21 cellular contexts compared by ENCODE assay signal in genomic region chr1:203359010-203359571, GRCh38. TPM values are rescaled to one million over a fixed set of nuclear protein-coding genes. Genes with fewer than 3 reads are reported as not detected.
DNase-seq lines count a peak whose midpoint lies in the region; ATAC-seq and TF ChIP-seq lines count a peak whose summit lies in the region.
"Had no signal": no experiment of that assay in that cellular context is flagged by ENCODE, and none has a peak within 500 bp of the region (broad histone marks: within the 10 kb centered on the region; RNA-seq: fewer than 3 reads in every experiment).

No MANE protein-coding gene starts in this region.

- H3K9me2 ChIP-seq in hepatocyte (replicated peaks; ENCODE audit: insufficient read depth): no peaks in the 10 kb centered on the region

- peak; percentile 34 for DNase-seq in GM03348 (ENCODE audit: low spot score)
- DNase-seq in amniotic epithelial cell (ENCODE audit: low read depth): peak; percentile 77
- DNase-seq in hepatocyte (ENCODE audit: low spot score): peak; percentile 49
- DNase-seq in tibial nerve (ENCODE audit: low spot score in 2 of 2): peak; percentile 57 to 81
- DNase-seq in posterior vena cava (ENCODE audit: low spot score): no peak
- no peak for DNase-seq in activated CD4-positive, alpha-beta T cell treated with anti-CD3 and anti-CD28 coated beads, Interleukin-2, amount 50 U/mL, for 48 hours
- DNase-seq: activated CD4-positive, alpha-beta T cell treated with anti-CD3 and anti-CD28 coated beads for 48 hours; endodermal cell; foreskin keratinocyte; H7; KBM-7; mesendoderm; naive thymus-derived CD8-positive, alpha-beta T cell; NCI-H1694; NCI-H774; SHP77; T-cell had no signal

- no peaks in the 10 kb centered on the region for H3K36me3 ChIP-seq in hepatocyte (replicated peaks; ENCODE audit: insufficient read depth, low read depth)
- H3K36me3 ChIP-seq in tibial nerve: no peaks in the 10 kb centered on the region
- H3K36me3 ChIP-seq: BLaER1 had no signal

- no peak for TF ChIP-seq POLR2A in tibial nerve (IDR thresholded peaks at IDR 0.05)

- peak overlapping the region; percentile 11 for H3K27ac ChIP-seq in hepatocyte
- peak overlapping the region in 2 of 4 donors; percentile 20 to 54 for H3K27ac ChIP-seq in tibial nerve
- H3K27ac ChIP-seq: BLaER1, foreskin keratinocyte, parathyroid adenoma had no signal

- H3K4me1 ChIP-seq in hepatocyte (ENCODE audit: insufficient read depth) (peaks cover 18% of the 10 kb centered on the region), tibial nerve (peaks cover 0 to 22% (median 3%) of the 10 kb centered on the region in 4 donors)
- H3K4me1 ChIP-seq: foreskin keratinocyte, parathyroid adenoma had no signal

- peak in 1 of 2 donors; percentile 67 for TF ChIP-seq EP300 in tibial nerve (IDR thresholded peaks at IDR 0.05)

- H3K27me3 ChIP-seq in hepatocyte (no peaks in the 10 kb centered on the region), tibial nerve (no peaks in the 10 kb centered on the region)
- H3K27me3 ChIP-seq: BLaER1 had no signal

- H3K79me2 ChIP-seq in hepatocyte: no peaks in the 10 kb centered on the region
- H3K79me2 ChIP-seq: parathyroid adenoma had no signal

- no peak overlapping the region for H3K4me2 ChIP-seq in hepatocyte
- H3K4me2 ChIP-seq: BLaER1 had no signal

- H3K9me3 ChIP-seq in hepatocyte (ENCODE audit: low read depth) (no peaks in the 10 kb centered on the region), tibial nerve (no peaks in the 10 kb centered on the region)

- no peak overlapping the region for H3K4me3 ChIP-seq in hepatocyte
- H3K4me3 ChIP-seq in tibial nerve: no peak overlapping the region
- H3K4me3 ChIP-seq: BLaER1 had no signal

- H2AFZ ChIP-seq in hepatocyte: no peak overlapping the region
- H2AFZ ChIP-seq: parathyroid adenoma had no signal

- no peak for TF ChIP-seq CTCF in hepatocyte (IDR thresholded peaks at IDR 0.05; ENCODE audit: poor library complexity)
- no peak for TF ChIP-seq CTCF in tibial nerve (IDR thresholded peaks at IDR 0.05)

- H4K20me1 ChIP-seq in hepatocyte (ENCODE audit: insufficient read depth, poor library complexity, severe bottlenecking): no peaks in the 10 kb centered on the region
- H4K20me1 ChIP-seq: BLaER1 had no signal

- ATAC-seq in GM21360 (IDR thresholded peaks at IDR 0.05; ENCODE audit: unreplicated experiment): no peak
- ATAC-seq: foreskin keratinocyte; naive thymus-derived CD8-positive, alpha-beta T cell; stimulated activated effector memory CD8-positive, alpha-beta T cell treated with anti-CD3 and anti-CD28 coated beads, Interleukin-12 subunit alpha, Interleukin-12 subunit beta, amount 100 ng/mL, for 72 hours; T-cell had no signal

- intact Hi-C loops in posterior vena cava (cut with DNase I): no loop called here

RNA-seq across cellular contexts. Expression of gene FMOD, which starts 8.2 kb away (rescaled TPM):
- total RNA-seq in hepatocyte (118 and 132 TPM in 2 replicates), tibial nerve (100 to 1,000 TPM in 2 of 4 donors, 10 to 100 TPM in 2; 73.9 to 203 (median 102) TPM), posterior vena cava (100 to 1,000 TPM; 102 to 216 TPM)
- 125 and 161 TPM in 2 replicates for polyA plus RNA-seq in hepatocyte
- total RNA-seq: H7; naive thymus-derived CD8-positive, alpha-beta T cell had no signal
- polyA plus RNA-seq: naive thymus-derived CD8-positive, alpha-beta T cell had no signal

RNA-seq across cellular contexts. Expression of gene BTG2, which starts 53.8 kb away (rescaled TPM):
- 192 and 197 TPM in 2 replicates for total RNA-seq in hepatocyte
- 253 and 274 TPM in 2 replicates for polyA plus RNA-seq in hepatocyte
- total RNA-seq in tibial nerve: 100 to 1,000 TPM; 153 to 208 (median 177) TPM
- total RNA-seq in posterior vena cava: 100 to 1,000 TPM in 1 of 2 donors, 10 to 100 TPM in 1; 64.7 to 153 TPM

Comparison
In these comparisons a context has a peak if more than half of its experiments do, and no peak if none do; other contexts are left out.
1. DNase-seq: peak in GM03348 (single experiment), amniotic epithelial cell (single experiment), hepatocyte (single experiment) and tibial nerve (2 of 2); none in posterior vena cava (single experiment) and activated CD4-positive, alpha-beta T cell treated with anti-CD3 and anti-CD28 coated beads, Interleukin-2, amount 50 U/mL, for 48 hours (0 of 2).